ENCODE assay signal across 8 cellular contexts in the genomic region with DNA sequence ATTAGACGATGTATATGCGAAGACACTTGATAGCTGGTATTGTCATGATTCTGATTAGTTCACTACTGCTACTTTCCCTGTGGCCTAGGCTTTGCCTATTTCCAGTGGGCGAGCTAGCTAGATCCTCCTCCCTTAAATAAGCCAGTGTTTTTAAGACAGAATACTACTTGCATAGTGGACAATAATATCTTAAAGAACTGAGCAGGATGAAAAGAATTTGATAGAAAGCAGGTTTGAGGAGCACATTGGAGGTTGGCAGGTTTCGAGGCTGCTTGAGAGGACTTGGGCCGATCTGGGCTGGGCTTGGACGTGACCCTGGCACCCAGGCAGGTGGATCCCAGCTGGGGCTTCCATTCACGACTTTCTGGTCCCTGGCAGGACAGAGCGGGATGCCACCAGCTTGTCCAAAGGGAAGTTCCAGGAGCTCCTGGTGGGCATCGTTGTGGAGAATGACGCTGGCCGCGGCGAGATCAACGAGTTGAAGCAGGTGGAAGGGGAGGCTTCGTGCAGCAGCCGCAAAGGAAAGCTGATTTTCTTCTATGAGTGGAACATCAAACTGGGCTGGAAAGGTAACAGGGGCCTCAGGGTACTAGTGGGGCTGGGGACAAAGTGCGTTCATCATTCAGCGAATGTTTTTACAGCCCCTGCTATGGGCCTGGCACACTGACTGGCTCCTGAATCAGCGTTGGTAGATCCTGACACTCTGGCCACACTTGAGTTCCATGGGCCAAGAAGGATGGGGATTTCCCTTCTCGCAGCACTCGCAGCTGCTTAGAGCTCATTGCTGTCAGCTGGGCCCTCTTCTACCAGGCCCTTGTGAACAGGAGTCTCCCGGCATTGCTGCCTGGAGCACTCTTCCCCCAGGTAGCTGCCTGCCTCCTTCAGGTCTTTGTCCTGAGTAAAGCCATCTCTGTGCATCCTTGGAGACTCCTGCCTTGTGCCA. TPM values are rescaled to one million over a fixed set of nuclear protein-coding genes. Genes with fewer than 3 reads are reported as not detected.
DNase-seq lines count a peak whose midpoint lies in the region; ATAC-seq and TF ChIP-seq lines count a peak whose summit lies in the region.

No MANE protein-coding gene starts in this region.

- DNase-seq in EL, result peak; percentile 30
- DNase-seq in NCI-H510A (lab: John Stamatoyannopoulos, UW), result peak; percentile 23
- peak; percentile 70 for DNase-seq in coronary artery (ENCODE audit: low spot score)
- no peak for DNase-seq in neural progenitor cell (ENCODE audit: low spot score)
- DNase-seq in aorta, result no peak
- DNase-seq in central memory CD4-positive, alpha-beta T cell, result no peak
- DNase-seq in ureter (ENCODE audit: low spot score), result no peak

- peak overlapping the region; percentile 85 for H3K4me3 Mint-ChIP-seq in neural progenitor cell

- H3K9me3 ChIP-seq in neural progenitor cell (ENCODE audit: low read depth), result no peaks in the 10 kb centered on the region
- no peaks in the 10 kb centered on the region for H3K9me3 ChIP-seq in aorta (ENCODE audit: control insufficient read depth, low read length)

- H3K4me1 Mint-ChIP-seq in neural progenitor cell, result peaks cover 41% of the 10 kb centered on the region

- no peaks in the 10 kb centered on the region for H3K9me3 Mint-ChIP-seq in neural progenitor cell

- WGBS in aorta, 2 donors, result 86 to 88% methylated on average over 22 of the region's 22 CpGs

- H3K27me3 ChIP-seq in neural progenitor cell (peaks cover 18% of the 10 kb centered on the region), aorta (ENCODE audit: control insufficient read depth in 1 of 2, insufficient read depth in 2 of 2, low read length in 1 of 2) (no peaks in the 10 kb centered on the region)

- TF ChIP-seq CTCF in coronary artery (IDR thresholded peaks at IDR 0.05) (no peak), neural progenitor cell (IDR thresholded peaks at IDR 0.05) (no peak)

- peaks cover 15% of the 10 kb centered on the region for H3K4me1 ChIP-seq in neural progenitor cell
- H3K4me1 ChIP-seq in aorta (ENCODE audit: control insufficient read depth in 1 of 2, insufficient read depth in 2 of 2, low read length in 2 of 2), result peaks cover 5% of the 10 kb centered on the region in 2 donors

- H3K27ac Mint-ChIP-seq in neural progenitor cell, result peak overlapping the region; percentile 55

- peaks cover 22% of the 10 kb centered on the region for H3K79me2 ChIP-seq in neural progenitor cell (ENCODE audit: low read depth)

- H4K20me1 ChIP-seq in neural progenitor cell (ENCODE audit: low read depth), result no peaks in the 10 kb centered on the region

- intact Hi-C loops in aorta (cut with DNase I), result loop anchor here (5.0 to 10.0 kb wide), 3 partner anchors 37 to 294 kb away; a partner anchor contains a TSS

- no peak overlapping the region for H3K9ac ChIP-seq in neural progenitor cell

- H3K36me3 ChIP-seq in neural progenitor cell, result peaks cover 5% of the 10 kb centered on the region
- H3K36me3 ChIP-seq in aorta (ENCODE audit: control insufficient read depth in 1 of 2, insufficient read depth in 2 of 2, low read length in 1 of 2), result no peaks in the 10 kb centered on the region

- peak overlapping the region; percentile 81 for H3K4me2 ChIP-seq in neural progenitor cell

- H3K4me3 ChIP-seq in coronary artery (peak overlapping the region; percentile 95), neural progenitor cell (peak overlapping the region; percentile 63), aorta (ENCODE audit: low read length in 2 of 2) (no peak overlapping the region)

- ATAC-seq in aorta (ENCODE audit: low FRiP score) (no peak), GM19397 (IDR thresholded peaks at IDR 0.05; ENCODE audit: unreplicated experiment) (no peak)

- H3K36me3 Mint-ChIP-seq in neural progenitor cell, result peaks cover 43% of the 10 kb centered on the region

- H3K27me3 Mint-ChIP-seq in neural progenitor cell (ENCODE audit: insufficient read depth, low read depth), result peaks cover 7% of the 10 kb centered on the region

- H3K27ac ChIP-seq in coronary artery (peak overlapping the region; percentile 96 to 99), neural progenitor cell (no peak overlapping the region), aorta (ENCODE audit: low read depth in 1 of 2, low read length in 2 of 2) (peak overlapping the region in 1 of 2 donors; percentile 55)

- H2AFZ ChIP-seq in neural progenitor cell (replicated peaks), result no peak overlapping the region

- H3F3A ChIP-seq in neural progenitor cell (ENCODE audit: low read depth), result peaks cover 5% of the 10 kb centered on the region

RNA-seq across cellular contexts. Expression of a gene that starts 16.9 kb away (rescaled TPM):
- total RNA-seq in neural progenitor cell (ENCODE audit: low replicate concordance) (17.9 and 20.9 TPM in 2 replicates), aorta (10 to 100 TPM in 1 of 2 donors, 1 to 10 TPM in 1; 4.8 to 19.1 TPM), ureter (18.2 TPM)
- polyA plus RNA-seq in aorta, result 10 to 100 TPM; 19.1 to 69.0 TPM

Comparison
In these comparisons a context has a peak if more than half of its experiments do, and no peak if none do; other contexts are left out.
1. DNase-seq: peak in EL (single experiment), NCI-H510A (single experiment) and coronary artery (single experiment); none in neural progenitor cell (single experiment), aorta (0 of 2), central memory CD4-positive, alpha-beta T cell (single experiment) and ureter (single experiment).
2. H3K4me3 ChIP-seq: peak in coronary artery (single experiment) and neural progenitor cell (single experiment); none in aorta (0 of 2).